Comparison of ENCODE assay signal across 1 cellular context in the genomic region with DNA sequence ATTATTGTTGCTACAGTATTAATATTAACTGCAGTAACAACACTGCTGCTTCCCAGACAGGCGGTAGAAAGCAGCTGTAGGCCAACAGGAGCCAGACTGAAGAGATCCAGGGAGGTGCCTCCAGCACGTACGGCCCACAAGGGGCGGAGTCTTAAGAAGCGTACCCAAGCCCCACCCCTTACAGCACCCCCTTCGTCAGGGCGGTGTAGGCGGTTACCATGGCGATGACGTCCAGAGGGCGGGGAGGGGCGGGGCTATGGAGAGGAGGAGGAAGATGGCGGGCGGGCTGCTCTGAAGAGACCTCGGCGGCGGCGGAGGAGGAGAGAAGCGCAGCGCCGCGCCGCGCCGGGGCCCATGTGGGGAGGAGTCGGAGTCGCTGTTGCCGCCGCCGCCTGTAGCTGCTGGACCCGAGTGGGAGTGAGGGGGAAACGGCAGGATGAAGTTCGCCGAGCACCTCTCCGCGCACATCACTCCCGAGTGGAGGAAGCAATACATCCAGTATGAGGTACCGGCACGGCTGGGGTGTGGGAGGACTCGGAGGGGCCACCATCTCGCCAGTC.
TF ChIP-seq lines count a peak whose summit lies in the region.

A gene (plus strand): TSS at position 257 of the 560 bp plus-strand sequence. CDS start 180 bp downstream, at position 437.

TF ChIP-seq in A549, 52 proteins besides CTCF, POLR2A, EP300 and RAD21 (continued from another document):
- TF ChIP-seq, protein P1, sequence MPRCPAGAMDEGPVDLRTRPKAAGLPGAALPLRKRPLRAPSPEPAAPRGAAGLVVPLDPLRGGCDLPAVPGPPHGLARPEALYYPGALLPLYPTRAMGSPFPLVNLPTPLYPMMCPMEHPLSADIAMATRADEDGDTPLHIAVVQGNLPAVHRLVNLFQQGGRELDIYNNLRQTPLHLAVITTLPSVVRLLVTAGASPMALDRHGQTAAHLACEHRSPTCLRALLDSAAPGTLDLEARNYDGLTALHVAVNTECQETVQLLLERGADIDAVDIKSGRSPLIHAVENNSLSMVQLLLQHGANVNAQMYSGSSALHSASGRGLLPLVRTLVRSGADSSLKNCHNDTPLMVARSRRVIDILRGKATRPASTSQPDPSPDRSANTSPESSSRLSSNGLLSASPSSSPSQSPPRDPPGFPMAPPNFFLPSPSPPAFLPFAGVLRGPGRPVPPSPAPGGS (IDR thresholded peaks at IDR 0.05): peak; percentile 66; the same call in 2 of the 3 replicates
- no peak for TF ChIP-seq SREBF2 (IDR thresholded peaks at IDR 0.05)
- TF ChIP-seq SMC3 (IDR thresholded peaks at IDR 0.05): no peak
- TF ChIP-seq, protein P2, sequence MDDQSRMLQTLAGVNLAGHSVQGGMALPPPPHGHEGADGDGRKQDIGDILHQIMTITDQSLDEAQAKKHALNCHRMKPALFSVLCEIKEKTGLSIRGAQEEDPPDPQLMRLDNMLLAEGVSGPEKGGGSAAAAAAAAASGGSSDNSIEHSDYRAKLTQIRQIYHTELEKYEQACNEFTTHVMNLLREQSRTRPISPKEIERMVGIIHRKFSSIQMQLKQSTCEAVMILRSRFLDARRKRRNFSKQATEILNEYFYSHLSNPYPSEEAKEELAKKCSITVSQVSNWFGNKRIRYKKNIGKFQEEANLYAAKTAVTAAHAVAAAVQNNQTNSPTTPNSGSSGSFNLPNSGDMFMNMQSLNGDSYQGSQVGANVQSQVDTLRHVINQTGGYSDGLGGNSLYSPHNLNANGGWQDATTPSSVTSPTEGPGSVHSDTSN (IDR thresholded peaks at IDR 0.05): 0 out of 2 replicates have a peak, but pooled peaks have one; percentile 55
- TF ChIP-seq, protein P3, sequence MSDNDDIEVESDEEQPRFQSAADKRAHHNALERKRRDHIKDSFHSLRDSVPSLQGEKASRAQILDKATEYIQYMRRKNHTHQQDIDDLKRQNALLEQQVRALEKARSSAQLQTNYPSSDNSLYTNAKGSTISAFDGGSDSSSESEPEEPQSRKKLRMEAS (IDR thresholded peaks at IDR 0.05): peak; percentile 73
- no peak for TF ChIP-seq HOXB13 (CRISPR knock-in tag; IDR thresholded peaks at IDR 0.05; ENCODE audit: low read depth)
- no peak for TF ChIP-seq ESRRA (IDR thresholded peaks at IDR 0.05; ENCODE audit: borderline replicate concordance, low read length)
- no peak for TF ChIP-seq HOXA7 (CRISPR knock-in tag; IDR thresholded peaks at IDR 0.05)
- TF ChIP-seq, protein P4, sequence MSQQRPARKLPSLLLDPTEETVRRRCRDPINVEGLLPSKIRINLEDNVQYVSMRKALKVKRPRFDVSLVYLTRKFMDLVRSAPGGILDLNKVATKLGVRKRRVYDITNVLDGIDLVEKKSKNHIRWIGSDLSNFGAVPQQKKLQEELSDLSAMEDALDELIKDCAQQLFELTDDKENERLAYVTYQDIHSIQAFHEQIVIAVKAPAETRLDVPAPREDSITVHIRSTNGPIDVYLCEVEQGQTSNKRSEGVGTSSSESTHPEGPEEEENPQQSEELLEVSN (IDR thresholded peaks at IDR 0.05; ENCODE audit: borderline replicate concordance, low read depth): no peak
- TF ChIP-seq NPAS2 (CRISPR knock-in tag; IDR thresholded peaks at IDR 0.05; ENCODE audit: borderline replicate concordance): no peak
- no peak for TF ChIP-seq JUNB (IDR thresholded peaks at IDR 0.05)
- TF ChIP-seq ZFP36 (IDR thresholded peaks at IDR 0.05; ENCODE audit: borderline replicate concordance, partially characterized antibody): no peak
